ENCODE assay signal across 8 cellular contexts in genomic region chr2:241860184-241861078, GRCh38.
DNase-seq lines count a peak whose midpoint lies in the region; ATAC-seq and TF ChIP-seq lines count a peak whose summit lies in the region.

No MANE protein-coding gene starts in this region.

- H4K20me1 ChIP-seq in DND-41 (ENCODE audit: insufficient read depth, low read length): peaks cover 20% of the 10 kb centered on the region; the same call in 1 of the 2 replicates

- H3K4me3 ChIP-seq in DND-41 (ENCODE audit: low read depth in 1 of 2, low read length in 2 of 2): peak overlapping the region in 1 of 2 experiments; percentile 42; a peak in 2 of 4 replicates
- H3K4me3 ChIP-seq in parathyroid adenoma (ENCODE audit: low read depth, low read length): no peak overlapping the region

- peak overlapping the region; percentile 49 for H3K4me2 ChIP-seq in DND-41 (ENCODE audit: insufficient read depth, low read length)
- H3K4me2 ChIP-seq in parathyroid adenoma (ENCODE audit: low read length): peak overlapping the region; percentile 47

- no peaks in the 10 kb centered on the region for H3K36me3 ChIP-seq in DND-41 (ENCODE audit: insufficient read depth, low read length)
- no peaks in the 10 kb centered on the region for H3K36me3 ChIP-seq in parathyroid adenoma (ENCODE audit: control insufficient read depth, insufficient read depth, low read length)

- H3K4me1 ChIP-seq in DND-41 (ENCODE audit: insufficient read depth, low read length) (peaks cover 48% of the 10 kb centered on the region), parathyroid adenoma (peaks cover 7% of the 10 kb centered on the region)

- no peak overlapping the region for H2AFZ ChIP-seq in DND-41 (ENCODE audit: low read depth, low read length)
- H2AFZ ChIP-seq in parathyroid adenoma: peak overlapping the region; percentile 69

- H3K79me2 ChIP-seq in DND-41 (ENCODE audit: insufficient read depth, low read length): no peaks in the 10 kb centered on the region
- no peaks in the 10 kb centered on the region for H3K79me2 ChIP-seq in parathyroid adenoma

- ATAC-seq in DND-41 (ENCODE audit: insufficient read depth, low read depth): peak; percentile 75
- peak; percentile 7 for ATAC-seq in HG02973 (IDR thresholded peaks at IDR 0.05; ENCODE audit: unreplicated experiment)

- H3K9me3 ChIP-seq in DND-41 (ENCODE audit: insufficient read depth, low read length, severe bottlenecking) (no peaks in the 10 kb centered on the region), parathyroid adenoma (ENCODE audit: control insufficient read depth, low read length) (no peaks in the 10 kb centered on the region)

- peak overlapping the region; percentile 10; the same call in 1 of the 2 replicates for H3K9ac ChIP-seq in DND-41 (ENCODE audit: low read depth, low read length)
- H3K9ac ChIP-seq in parathyroid adenoma: no peak overlapping the region

- H3K27ac ChIP-seq in DND-41 (ENCODE audit: low read length): peak overlapping the region; percentile 67
- H3K27ac ChIP-seq in cingulate gyrus (ENCODE audit: low read depth, low read length): peak overlapping the region; percentile 89
- no peak overlapping the region for H3K27ac ChIP-seq in parathyroid adenoma

- H3K27me3 ChIP-seq in DND-41 (ENCODE audit: insufficient read depth, low read length, poor library complexity) (peaks cover 9% of the 10 kb centered on the region), parathyroid adenoma (ENCODE audit: control insufficient read depth, insufficient read depth, low read length) (no peaks in the 10 kb centered on the region)

- TF ChIP-seq CTCF in DND-41 (IDR thresholded peaks at IDR 0.05; ENCODE audit: borderline replicate concordance, extremely low read depth, low read length, poor library complexity, severe bottlenecking) (no peak), parathyroid adenoma (IDR thresholded peaks at IDR 0.05) (no peak)

- DNase-seq in DND-41: no peak
- DNase-seq in NCI-H2029 (lab: John Stamatoyannopoulos, UW): no peak
- DNase-seq in SHP77 (lab: John Stamatoyannopoulos, UW): no peak
- DNase-seq in NCI-H510A (lab: John Stamatoyannopoulos, UW): no peak
- no peak for DNase-seq in midbrain (lab: John Stamatoyannopoulos, UW)
